Comparison of ENCODE assay signal across 10 cellular contexts in the genomic region with DNA sequence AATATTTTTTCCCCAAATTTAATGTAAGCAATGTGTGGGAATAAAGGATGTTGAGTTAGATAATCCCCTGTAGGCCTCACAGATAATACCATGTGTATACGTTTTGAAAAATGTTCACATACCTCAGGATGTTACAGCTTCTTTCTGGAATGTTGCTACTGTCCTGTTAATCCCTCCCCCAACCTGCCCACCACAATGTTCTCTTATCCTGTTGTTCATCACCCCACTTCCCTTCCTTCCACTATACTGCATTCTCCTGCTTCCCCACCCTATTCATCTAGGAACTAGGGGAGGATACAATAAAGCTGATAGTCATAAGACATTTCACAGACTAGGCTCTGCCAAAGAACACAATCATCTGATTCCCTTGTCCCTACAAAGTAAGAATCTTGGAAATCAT.
DNase-seq lines count a peak whose midpoint lies in the region; ATAC-seq, FAIRE-seq and TF ChIP-seq lines count a peak whose summit lies in the region.
"Had no signal": no experiment of that assay in that cellular context is flagged by ENCODE, and none has a peak within 500 bp of the region (broad histone marks: within the 10 kb centered on the region; RNA-seq: fewer than 3 reads in every experiment).

No MANE protein-coding gene starts in this region.

- H4K20me1 ChIP-seq in KMS-11 (ENCODE audit: insufficient read depth): no peaks in the 10 kb centered on the region

- H3K79me2 ChIP-seq in KMS-11 (ENCODE audit: insufficient read depth, low read depth): no peaks in the 10 kb centered on the region

- in situ Hi-C loops in brain microvascular endothelial cell (cut with HindIII; ENCODE audit: low pct_ligation_motif_present, low sequenced_read_pairs): no loop called here

- no peak for FAIRE-seq in small intestine (lab: Jason Lieb, UNC)

- H3K4me2 ChIP-seq in KMS-11: peak overlapping the region; percentile 18; the same call in 1 of the 2 replicates

- H2AFZ ChIP-seq in KMS-11 (ENCODE audit: low read depth): no peak overlapping the region

- H3K4me1 ChIP-seq in KMS-11 (ENCODE audit: low read depth, poor library complexity, severe bottlenecking) (peaks cover 19% of the 10 kb centered on the region), small intestine (ENCODE audit: control insufficient read depth in 2 of 2, insufficient read depth in 1 of 2, low read depth in 1 of 2, low read length in 1 of 2) (no peaks in the 10 kb centered on the region)

- ATAC-seq in HG02678 (IDR thresholded peaks at IDR 0.05; ENCODE audit: unreplicated experiment) (no peak), GM18868 (IDR thresholded peaks at IDR 0.05; ENCODE audit: unreplicated experiment) (no peak)

- TF ChIP-seq CTCF in AG10803 (conservative IDR thresholded peaks at IDR 0.05; ENCODE audit: low read length) (no peak; the same call in 1 of the 2 replicates), KMS-11 (conservative IDR thresholded peaks at IDR 0.05; ENCODE audit: low read depth, low read length) (no peak), brain microvascular endothelial cell (IDR thresholded peaks at IDR 0.05; ENCODE audit: low read depth, low read length, missing control alignments) (no peak)

- no peaks in the 10 kb centered on the region for H3K9me3 ChIP-seq in small intestine (ENCODE audit: control insufficient read depth, low read depth)

- H3K27ac ChIP-seq in KMS-11 (no peak overlapping the region), brain microvascular endothelial cell (peak overlapping the region; percentile 90), small intestine (ENCODE audit: low read depth in 1 of 2, low read length in 1 of 2) (no peak overlapping the region)

- 60 to 88% (median 60%) methylated on average over 1 of the region's 1 CpG for WGBS in small intestine, 3 donors

- DNase-seq in AG10803 (ENCODE audit: low read depth): peak; percentile 86
- peak; percentile 97 for DNase-seq in brain microvascular endothelial cell
- peak; percentile 72 for DNase-seq in kidney tubule cell (ENCODE audit: low spot score)
- no peak for DNase-seq in activated naive CD4-positive, alpha-beta T cell (lab: John Stamatoyannopoulos, UW)
- no peak for DNase-seq in small intestine
- DNase-seq: immature natural killer cell, NCI-H1048 had no signal

- no peak overlapping the region for H3K4me3 ChIP-seq in AG10803 (ENCODE audit: low read length)
- no peak overlapping the region for H3K4me3 ChIP-seq in KMS-11 (IDR thresholded peaks at IDR 0.05; ENCODE audit: insufficient read depth, low read depth, low read length)
- no peak overlapping the region for H3K4me3 ChIP-seq in brain microvascular endothelial cell (ENCODE audit: low read depth, low read length)
- H3K4me3 ChIP-seq in small intestine (ENCODE audit: low read depth in 1 of 2, low read length in 2 of 2): no peak overlapping the region

- H3K36me3 ChIP-seq in KMS-11 (ENCODE audit: insufficient read depth): no peaks in the 10 kb centered on the region
- H3K36me3 ChIP-seq in brain microvascular endothelial cell (replicated peaks): no peaks in the 10 kb centered on the region
- no peaks in the 10 kb centered on the region for H3K36me3 ChIP-seq in small intestine (ENCODE audit: control insufficient read depth in 2 of 2, insufficient read depth in 2 of 2, low read length in 2 of 2)

- no peaks in the 10 kb centered on the region for H3K27me3 ChIP-seq in KMS-11 (ENCODE audit: insufficient read depth, low read depth)
- no peaks in the 10 kb centered on the region for H3K27me3 ChIP-seq in brain microvascular endothelial cell (replicated peaks)
- no peaks in the 10 kb centered on the region for H3K27me3 ChIP-seq in small intestine (ENCODE audit: control insufficient read depth in 2 of 2, insufficient read depth in 2 of 2, low read length in 2 of 2)

- H3K9ac ChIP-seq in KMS-11: no peak overlapping the region

Comparison
In these comparisons a context has a peak if more than half of its experiments do, and no peak if none do; other contexts are left out.
1. DNase-seq: peak in AG10803 (single experiment), brain microvascular endothelial cell (single experiment) and kidney tubule cell (single experiment); none in activated naive CD4-positive, alpha-beta T cell (0 of 4) and small intestine (single experiment).